ENCODE assay signal across 13 cellular contexts in genomic region chr2:235603659-235604058, GRCh38.
DNase-seq lines count a peak whose midpoint lies in the region; ATAC-seq and TF ChIP-seq lines count a peak whose summit lies in the region.
"Had no signal": no experiment of that assay in that cellular context is flagged by ENCODE, and none has a peak within 500 bp of the region (broad histone marks: within the 10 kb centered on the region; RNA-seq: fewer than 3 reads in every experiment).

No MANE protein-coding gene starts in this region.

- H3K9me3 Mint-ChIP-seq in type B pancreatic cell, result peaks cover 4% of the 10 kb centered on the region
- H3K9me3 Mint-ChIP-seq: HFFc6 had no signal

- H3K27me3 Mint-ChIP-seq in type B pancreatic cell, result no peaks in the 10 kb centered on the region

- no peak overlapping the region for H3K4me3 Mint-ChIP-seq in type B pancreatic cell
- H3K4me3 Mint-ChIP-seq: B cell; CD8-positive, alpha-beta T cell; GM23338; HFFc6; IgD-negative memory B cell had no signal

- peak; percentile 16 for DNase-seq in NCI-H226
- DNase-seq in amniotic epithelial cell (ENCODE audit: low read depth), result peak; percentile 19
- peak; percentile 29 for DNase-seq in posterior vena cava (ENCODE audit: low spot score)
- DNase-seq in type B pancreatic cell (ENCODE audit: extremely low spot score, unreplicated experiment), result no peak
- no peak for DNase-seq in midbrain (lab: John Stamatoyannopoulos, UW)
- no peak for DNase-seq in DMS 273 treated with DMSO at 0.1 percent for 48 hours (lab: John Stamatoyannopoulos, UW)
- DNase-seq: CD8-positive, alpha-beta T cell; HFFc6 had no signal

- no peak for TF ChIP-seq CTCF in type B pancreatic cell (conservative IDR thresholded peaks at IDR 0.05)

- peaks cover 24% of the 10 kb centered on the region for H3K4me1 Mint-ChIP-seq in type B pancreatic cell (ENCODE audit: unreplicated experiment)
- H3K4me1 Mint-ChIP-seq: B cell, IgD-negative memory B cell had no signal

- H3K27ac Mint-ChIP-seq in type B pancreatic cell, result peak overlapping the region; percentile 84
- H3K27ac Mint-ChIP-seq: B cell; CD8-positive, alpha-beta T cell; GM23338; HFFc6; IgD-negative memory B cell had no signal

- H3K36me3 Mint-ChIP-seq in type B pancreatic cell, result peaks cover 15% of the 10 kb centered on the region
- H3K36me3 Mint-ChIP-seq: CD8-positive, alpha-beta T cell; IgD-negative memory B cell had no signal

- ATAC-seq in HG03097 (IDR thresholded peaks at IDR 0.05; ENCODE audit: low FRiP score, unreplicated experiment), result no peak
- ATAC-seq: CD8-positive, alpha-beta T cell; GM23338; HCT116 had no signal

- intact Hi-C loops in posterior vena cava (cut with DNase I), result loop anchor here in 1 of 2 donors (5.0 kb wide), 1 partner anchor 139 kb away; no protein-coding TSS in a partner anchor

Comparison
In these comparisons a context has a peak if more than half of its experiments do, and no peak if none do; other contexts are left out.
1. DNase-seq: peak in NCI-H226 (single experiment), amniotic epithelial cell (single experiment) and posterior vena cava (single experiment); none in type B pancreatic cell (single experiment), midbrain (single experiment) and DMS 273 treated with DMSO at 0.1 percent for 48 hours (single experiment).